17 cellular contexts compared by ENCODE assay signal in genomic region chr2:133489641-133490411, GRCh38.
DNase-seq lines count a peak whose midpoint lies in the region; ATAC-seq and TF ChIP-seq lines count a peak whose summit lies in the region.
"Had no signal": no experiment of that assay in that cellular context is flagged by ENCODE, and none has a peak within 500 bp of the region (broad histone marks: within the 10 kb centered on the region; RNA-seq: fewer than 3 reads in every experiment).

No MANE protein-coding gene starts in this region.

- no peak for ATAC-seq in HG02610 (IDR thresholded peaks at IDR 0.05; ENCODE audit: unreplicated experiment)
- no peak for ATAC-seq in T-cell (replicated peaks in 1 of 4)
- ATAC-seq in HG02642 (IDR thresholded peaks at IDR 0.05; ENCODE audit: poor library complexity, unreplicated experiment): no peak

- no peak overlapping the region for H3K27ac Mint-ChIP-seq in T-cell
- H3K27ac Mint-ChIP-seq: activated naive CD8-positive, alpha-beta T cell treated with anti-CD3 and anti-CD28 coated beads, Interleukin-2, amount 10 ng/mL, durations not matched to agents 7 days and 5 days; H9; memory B cell had no signal

- TF ChIP-seq CTCF in fibroblast of mammary gland (conservative IDR thresholded peaks at IDR 0.05; ENCODE audit: control insufficient read depth, insufficient read depth, low read depth, low read length): no peak

- no peak for TF ChIP-seq EP300 in Ishikawa (IDR thresholded peaks at IDR 0.05; ENCODE audit: borderline replicate concordance)

- no peaks in the 10 kb centered on the region for H3K36me3 Mint-ChIP-seq in T-cell
- H3K36me3 Mint-ChIP-seq: activated naive CD8-positive, alpha-beta T cell treated with anti-CD3 and anti-CD28 coated beads, Interleukin-2, amount 10 ng/mL, durations not matched to agents 7 days and 5 days; memory B cell had no signal

- DNase-seq in AG08395 (ENCODE audit: low spot score): peak; percentile 54
- DNase-seq in fibroblast of mammary gland (ENCODE audit: low read depth): peak; percentile 12
- peak; percentile 15 for DNase-seq in mucosa of gallbladder (ENCODE audit: low spot score)
- no peak for DNase-seq in NCI-H1092 treated with DMSO at 0.1 percent for 48 hours (lab: John Stamatoyannopoulos, UW)
- DNase-seq in T-cell: no peak
- DNase-seq: activated CD4-positive, alpha-beta T cell treated with anti-CD3 and anti-CD28 coated beads, Interleukin-2, amount 50 U/mL, for 1 hour; activated naive CD8-positive, alpha-beta T cell treated with anti-CD3 and anti-CD28 coated beads, Interleukin-2, amount 10 ng/mL, durations not matched to agents 7 days and 5 days; activated T-cell treated with anti-CD3 and anti-CD28 coated beads, Interleukin-2, amount 50 U/mL, for 1 hour; H9; NCI-H1694 treated with DMSO at 0.1 percent for 48 hours; SHP77; small intestine; stimulated activated naive CD4-positive, alpha-beta T cell treated with Interleukin-2 at 50 U/mL for 16 hours had no signal

- TF ChIP-seq RAD21 in Ishikawa (IDR thresholded peaks at IDR 0.05; ENCODE audit: low read depth): no peak

- no peak overlapping the region for H3K4me3 Mint-ChIP-seq in T-cell
- H3K4me3 Mint-ChIP-seq: activated naive CD8-positive, alpha-beta T cell treated with anti-CD3 and anti-CD28 coated beads, Interleukin-2, amount 10 ng/mL, durations not matched to agents 7 days and 5 days; H9; memory B cell had no signal

- H3K4me3 ChIP-seq in fibroblast of mammary gland (ENCODE audit: control insufficient read depth, low read depth, low read length): no peak overlapping the region

- no peaks in the 10 kb centered on the region for H3K4me1 Mint-ChIP-seq in T-cell
- H3K4me1 Mint-ChIP-seq: activated naive CD8-positive, alpha-beta T cell treated with anti-CD3 and anti-CD28 coated beads, Interleukin-2, amount 10 ng/mL, durations not matched to agents 7 days and 5 days; memory B cell had no signal

- no peaks in the 10 kb centered on the region for H3K27me3 Mint-ChIP-seq in T-cell
- H3K27me3 Mint-ChIP-seq: activated naive CD8-positive, alpha-beta T cell treated with anti-CD3 and anti-CD28 coated beads, Interleukin-2, amount 10 ng/mL, durations not matched to agents 7 days and 5 days had no signal

- peaks cover 0 to 1% (median 0%) of the 10 kb centered on the region in 3 donors for H3K9me3 Mint-ChIP-seq in T-cell
- H3K9me3 Mint-ChIP-seq: activated naive CD8-positive, alpha-beta T cell treated with anti-CD3 and anti-CD28 coated beads, Interleukin-2, amount 10 ng/mL, durations not matched to agents 7 days and 5 days; H9; memory B cell had no signal

- CTCF ChIA-PET in T-cell (lab: Charles Lee): no interaction called here

- POLR2A ChIA-PET in T-cell (lab: Charles Lee): no interaction called here

TF ChIP-seq in Ishikawa, 13 proteins besides CTCF, POLR2A, EP300 and RAD21:
- 0 out of 2 replicates have a peak, but pooled peaks have one; percentile 23 for TF ChIP-seq CEBPB (IDR thresholded peaks at IDR 0.05)
- no peak for TF ChIP-seq EGR1 (IDR thresholded peaks at IDR 0.05)

Comparison
In these comparisons a context has a peak if more than half of its experiments do, and no peak if none do; other contexts are left out.
1. DNase-seq: peak in AG08395 (single experiment), fibroblast of mammary gland (single experiment) and mucosa of gallbladder (single experiment); none in NCI-H1092 treated with DMSO at 0.1 percent for 48 hours (single experiment) and T-cell (0 of 34).